ENCODE assay signal across 8 cellular contexts in the genomic region with DNA sequence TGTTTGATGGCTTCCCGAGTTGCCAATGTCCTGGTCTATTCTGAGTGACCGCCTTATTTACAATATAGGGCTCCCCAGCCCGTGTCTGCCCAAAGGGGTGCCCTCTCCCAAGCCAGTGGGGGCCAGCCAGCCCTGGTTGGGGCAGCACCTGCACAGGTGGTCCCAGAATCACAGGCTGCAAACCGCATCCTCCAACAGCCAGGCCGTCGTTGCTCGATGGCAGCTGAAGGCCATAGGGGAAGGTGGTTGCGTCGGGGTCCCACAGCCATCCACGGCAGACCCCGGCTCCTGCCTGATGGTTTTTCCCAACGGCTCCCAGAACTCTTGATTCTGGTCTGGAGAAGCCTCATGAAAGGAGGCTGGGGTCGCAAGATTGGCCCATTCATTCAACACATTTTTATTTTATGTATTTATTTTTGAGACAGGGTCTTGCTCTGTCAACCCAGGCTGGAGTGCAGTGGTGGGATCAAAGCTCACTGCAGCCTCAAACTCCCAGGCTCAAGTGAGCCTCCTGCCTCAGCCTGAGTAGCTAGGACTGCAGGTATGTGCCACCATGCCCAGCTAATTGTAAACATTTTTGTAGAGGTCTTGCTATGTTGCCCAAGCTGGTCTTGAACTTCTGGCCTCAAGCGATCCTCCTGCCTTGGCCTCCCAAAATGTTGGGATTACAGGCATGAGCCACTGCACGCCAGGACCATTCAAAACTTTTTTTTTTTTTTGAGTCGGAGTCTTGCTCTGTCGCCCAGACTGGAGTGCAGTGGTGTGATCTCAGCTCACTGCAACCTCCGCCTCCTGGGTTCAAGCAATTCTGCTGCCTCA.
A peak's percentile ranks its signal among the peaks of the same experiment; 100 is the strongest.
DNase-seq lines count a peak whose midpoint lies in the region; ATAC-seq and TF ChIP-seq lines count a peak whose summit lies in the region.

No MANE protein-coding gene starts in this region.

- no peaks in the 10 kb centered on the region for H3K27me3 ChIP-seq in lower lobe of right lung (ENCODE audit: low read depth)

- no peaks in the 10 kb centered on the region for H3K9me3 Mint-ChIP-seq in activated naive CD4-positive, alpha-beta T cell treated with anti-CD3 and anti-CD28 coated beads, Interleukin-2, amount 50 U/mL, for 72 hours

- no peak for TF ChIP-seq CTCF in lower lobe of right lung (IDR thresholded peaks at IDR 0.05)

- H3K9me3 ChIP-seq in lower lobe of right lung: no peaks in the 10 kb centered on the region

- peak overlapping the region; percentile 44 to 83 for H3K27ac Mint-ChIP-seq in activated naive CD4-positive, alpha-beta T cell treated with anti-CD3 and anti-CD28 coated beads, Interleukin-2, amount 50 U/mL, for 72 hours

- H3K27ac ChIP-seq in lower lobe of right lung (peak overlapping the region; percentile 92), substantia nigra (ENCODE audit: low read depth, low read length, poor library complexity, severe bottlenecking) (peak overlapping the region; percentile 98)

- no peaks in the 10 kb centered on the region for H3K36me3 ChIP-seq in lower lobe of right lung

- peaks cover 35% of the 10 kb centered on the region for H3K4me1 ChIP-seq in lower lobe of right lung

- peak in 1 of 2 donors; percentile 35 for ATAC-seq in activated naive CD4-positive, alpha-beta T cell treated with anti-CD3 and anti-CD28 coated beads, Interleukin-2, amount 50 U/mL, for 72 hours
- no peak for ATAC-seq in lower lobe of right lung
- ATAC-seq in GM21529 (IDR thresholded peaks at IDR 0.05; ENCODE audit: unreplicated experiment): no peak

- DNase-seq in activated CD4-positive, CD25-positive, alpha-beta regulatory T cell treated with anti-CD3 and anti-CD28 coated beads, Interleukin-2, amount 50 U/mL, for 72 hours: peak; percentile 15
- no peak for DNase-seq in activated CD4-positive, CD25-positive, alpha-beta regulatory T cell (lab: John Stamatoyannopoulos, UW)
- no peak for DNase-seq in activated naive CD4-positive, alpha-beta T cell treated with anti-CD3 and anti-CD28 coated beads, Interleukin-2, amount 50 U/mL, for 72 hours (ENCODE audit: low spot score in 2 of 2)
- DNase-seq in lower lobe of right lung: no peak
- DNase-seq in substantia nigra (lab: John Stamatoyannopoulos, UW): no peak
- no peak for DNase-seq in globus pallidus (ENCODE audit: low spot score)
- DNase-seq in NCI-H187 treated with DMSO at 0.1 percent for 48 hours (lab: John Stamatoyannopoulos, UW): no peak

- intact Hi-C loops in lower lobe of right lung (cut with DNase I): no loop called here

- H3K4me3 ChIP-seq in lower lobe of right lung: peak overlapping the region; percentile 62

- H3K36me3 Mint-ChIP-seq in activated naive CD4-positive, alpha-beta T cell treated with anti-CD3 and anti-CD28 coated beads, Interleukin-2, amount 50 U/mL, for 72 hours: no peaks in the 10 kb centered on the region
